In genomic region chr7:151860771-151861170, GRCh38 we compare ENCODE assay signal across 19 cellular contexts.
"Had no signal": no experiment of that assay in that cellular context is flagged by ENCODE, and none has a peak within 500 bp of the region (broad histone marks: within the 10 kb centered on the region; RNA-seq: fewer than 3 reads in every experiment).

No MANE protein-coding gene starts in this region.

- H3K27ac ChIP-seq: coronary artery, dorsolateral prefrontal cortex, hepatocyte, neutrophil, right atrium auricular region, stomach, thoracic aorta, transverse colon had no signal

- H3K9me3 ChIP-seq: mucosa of descending colon, neutrophil, right atrium auricular region, stomach, thoracic aorta, transverse colon had no signal

- H3K4me2 ChIP-seq: hepatocyte, smooth muscle cell had no signal

- H3K27me3 ChIP-seq: dorsolateral prefrontal cortex, hepatocyte, neutrophil, right atrium auricular region, stomach, transverse colon had no signal

- H3K79me2 ChIP-seq: hepatocyte had no signal

- H3K9me3 Mint-ChIP-seq: naive thymus-derived CD8-positive, alpha-beta T cell; stimulated activated effector memory CD8-positive, alpha-beta T cell treated with anti-CD3 and anti-CD28 coated beads, Interleukin-12 subunit alpha, Interleukin-12 subunit beta, amount 100 ng/mL, for 72 hours had no signal

- H3K27ac Mint-ChIP-seq: stimulated activated effector memory CD8-positive, alpha-beta T cell treated with anti-CD3 and anti-CD28 coated beads, Interleukin-12 subunit alpha, Interleukin-12 subunit beta, amount 100 ng/mL, for 72 hours had no signal

- H3K4me3 Mint-ChIP-seq: naive thymus-derived CD8-positive, alpha-beta T cell; stimulated activated effector memory CD8-positive, alpha-beta T cell treated with anti-CD3 and anti-CD28 coated beads, Interleukin-12 subunit alpha, Interleukin-12 subunit beta, amount 100 ng/mL, for 72 hours had no signal

- H2AFZ ChIP-seq: hepatocyte had no signal

- DNase-seq: effector CD8-positive, alpha-beta T cell; foreskin melanocyte; mammary epithelial cell; naive thymus-derived CD8-positive, alpha-beta T cell; stimulated activated CD4-positive, alpha-beta T cell treated with anti-CD3 and anti-CD28 coated beads, Interleukin-2, amount 100 ng/mL, for 48 hours; stimulated activated CD8-positive, alpha-beta memory T cell treated with anti-CD3 and anti-CD28 coated beads, Interleukin-4, amount 100 ng/mL, for 48 hours; stomach; substantia nigra; transverse colon had no signal

- ATAC-seq: left lobe of liver; mucosa of descending colon; naive thymus-derived CD8-positive, alpha-beta T cell; stimulated activated effector memory CD8-positive, alpha-beta T cell treated with anti-CD3 and anti-CD28 coated beads, Interleukin-12 subunit alpha, Interleukin-12 subunit beta, amount 100 ng/mL, for 72 hours had no signal

- H3K36me3 ChIP-seq: neutrophil, right atrium auricular region, thoracic aorta, transverse colon had no signal

- H3K27me3 Mint-ChIP-seq: naive thymus-derived CD8-positive, alpha-beta T cell had no signal

- H3K4me3 ChIP-seq: coronary artery, dorsolateral prefrontal cortex, hepatocyte, mucosa of descending colon, right atrium auricular region, smooth muscle cell, stomach, thoracic aorta, transverse colon had no signal

- H3K36me3 Mint-ChIP-seq: stimulated activated effector memory CD8-positive, alpha-beta T cell treated with anti-CD3 and anti-CD28 coated beads, Interleukin-12 subunit alpha, Interleukin-12 subunit beta, amount 100 ng/mL, for 72 hours had no signal
